In genomic region chr11:86748296-86748695, GRCh38 we compare ENCODE assay signal across 1 cellular context.
TF ChIP-seq lines count a peak whose summit lies in the region.

No MANE protein-coding gene starts in this region.

TF ChIP-seq in IMR-90, 13 proteins besides CTCF, POLR2A, EP300 and RAD21 (continued from another document):
- TF ChIP-seq, protein P1, sequence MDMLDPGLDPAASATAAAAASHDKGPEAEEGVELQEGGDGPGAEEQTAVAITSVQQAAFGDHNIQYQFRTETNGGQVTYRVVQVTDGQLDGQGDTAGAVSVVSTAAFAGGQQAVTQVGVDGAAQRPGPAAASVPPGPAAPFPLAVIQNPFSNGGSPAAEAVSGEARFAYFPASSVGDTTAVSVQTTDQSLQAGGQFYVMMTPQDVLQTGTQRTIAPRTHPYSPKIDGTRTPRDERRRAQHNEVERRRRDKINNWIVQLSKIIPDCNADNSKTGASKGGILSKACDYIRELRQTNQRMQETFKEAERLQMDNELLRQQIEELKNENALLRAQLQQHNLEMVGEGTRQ (IDR thresholded peaks at IDR 0.05; ENCODE audit: low read depth, low read length), result no peak
- no peak for TF ChIP-seq FOS (IDR thresholded peaks at IDR 0.05; ENCODE audit: low read depth, low read length)
- no peak for TF ChIP-seq MXI1 (IDR thresholded peaks at IDR 0.05; ENCODE audit: borderline replicate concordance, low read depth, low read length)
- no peak for TF ChIP-seq RCOR1 (IDR thresholded peaks at IDR 0.05; ENCODE audit: insufficient replicate concordance, low read length)
- TF ChIP-seq CEBPB (IDR thresholded peaks at IDR 0.05; ENCODE audit: low read depth, low read length), result no peak
